In genomic region chr12:130953783-130954543, GRCh38 we compare ENCODE assay signal across 9 cellular contexts. TPM values are rescaled to one million over a fixed set of nuclear protein-coding genes. Genes with fewer than 3 reads are reported as not detected.
DNase-seq lines count a peak whose midpoint lies in the region; ATAC-seq and TF ChIP-seq lines count a peak whose summit lies in the region.
"Had no signal": no experiment of that assay in that cellular context is flagged by ENCODE, and none has a peak within 500 bp of the region (broad histone marks: within the 10 kb centered on the region; RNA-seq: fewer than 3 reads in every experiment).

TSS of gene ADGRD1 (plus strand) at chr12:130953907. CDS start at chr12:130954466, 559 bp downstream.

- POLR2A ChIA-PET in SK-N-SH (lab: Yijun Ruan, JAX), result no interaction called here

- no peaks in the 10 kb centered on the region for H3K9me2 ChIP-seq in SK-N-SH

- peak; percentile 35 to 45 for DNase-seq in T47D (ENCODE audit: low read depth in 1 of 2, low spot score in 1 of 2)
- peak; percentile 66 to 92 for DNase-seq in lower leg skin (ENCODE audit: low spot score in 2 of 2)
- no peak for DNase-seq in suprapubic skin (ENCODE audit: low spot score in 2 of 2)
- no peak for DNase-seq in SK-N-SH
- DNase-seq in DMS79 (lab: John Stamatoyannopoulos, UW), result no peak
- DNase-seq: NCI-H69 had no signal

- H3K79me2 ChIP-seq in SK-N-SH (ENCODE audit: insufficient read depth), result no peaks in the 10 kb centered on the region

- no peak for TF ChIP-seq POLR2A in lower leg skin (IDR thresholded peaks at IDR 0.05)
- peak in 1 of 2 donors; percentile 78 for TF ChIP-seq POLR2A in suprapubic skin (IDR thresholded peaks at IDR 0.05)

- peak within 1 kb of the TSS; percentile 0 for H3K4me3 ChIP-seq in lower leg skin (ENCODE audit: low read depth, poor library complexity, severe bottlenecking)
- peak within 1 kb of the TSS; percentile 48 for H3K4me3 ChIP-seq in suprapubic skin
- no peak within 1 kb of the TSS for H3K4me3 ChIP-seq in SK-N-SH (ENCODE audit: low read depth in 2 of 2, low read length in 1 of 2)

- H3K27ac ChIP-seq in suprapubic skin, result peak within 1 kb of the TSS; percentile 76
- peak within 1 kb of the TSS in 1 of 2 experiments; percentile 93; a peak in 2 of 4 replicates for H3K27ac ChIP-seq in SK-N-SH (ENCODE audit: low read depth in 2 of 2, low read length in 1 of 2)

- in situ Hi-C loops in T47D (cut with HindIII; ENCODE audit: low pct_unique_long_range_greater_than_20kb, low sequenced_read_pairs), result no loop called here

- CTCF ChIA-PET in SK-N-SH (lab: Yijun Ruan, JAX), result interaction anchor here (0.8 to 3.7 kb wide), 5 partner anchors 9 to 501 kb away, joined by 3 to 12 read pairs (median 4); no protein-coding TSS in a partner anchor

- H4K20me1 ChIP-seq in SK-N-SH (ENCODE audit: insufficient read depth), result no peaks in the 10 kb centered on the region

- no peak within 1 kb of the TSS for H3K4me2 ChIP-seq in SK-N-SH

- no peaks in the 10 kb centered on the region for H3K9me3 ChIP-seq in suprapubic skin
- no peaks in the 10 kb centered on the region for H3K9me3 ChIP-seq in SK-N-SH

- ATAC-seq in GM21786 (IDR thresholded peaks at IDR 0.05; ENCODE audit: unreplicated experiment), result peak; percentile 67
- no peak for ATAC-seq in GM19455 (IDR thresholded peaks at IDR 0.05; ENCODE audit: unreplicated experiment)
- ATAC-seq in GM21723 (IDR thresholded peaks at IDR 0.05; ENCODE audit: unreplicated experiment), result no peak

- no peak for TF ChIP-seq EP300 in suprapubic skin (IDR thresholded peaks at IDR 0.05)
- TF ChIP-seq EP300 in SK-N-SH (IDR thresholded peaks at IDR 0.05; ENCODE audit: borderline replicate concordance in 1 of 2, low read depth in 1 of 2, low read length in 1 of 2), result no peak

- H3K9ac ChIP-seq in SK-N-SH, result no peak within 1 kb of the TSS

- intact Hi-C loops in lower leg skin (cut with DNase I; ENCODE audit: low total_unique reads), result no loop called here

- WGBS in lower leg skin, 2 donors, result 6 to 8% methylated on average over 24 of the region's 24 CpGs
- 10% methylated on average over 24 of the region's 24 CpGs for WGBS in suprapubic skin
- WGBS in SK-N-SH (ENCODE audit: low lambda C conversion rate), result 52% methylated on average over 24 of the region's 24 CpGs

- H3K27me3 ChIP-seq in suprapubic skin, result peaks cover 21% of the 10 kb centered on the region
- no peaks in the 10 kb centered on the region for H3K27me3 ChIP-seq in SK-N-SH (ENCODE audit: insufficient read depth)

- H2AFZ ChIP-seq in SK-N-SH (ENCODE audit: low read depth), result no peak within 1 kb of the TSS

- no peak for TF ChIP-seq RAD21 in SK-N-SH (IDR thresholded peaks at IDR 0.05; ENCODE audit: low read length)

- no peak for TF ChIP-seq CTCF in lower leg skin (IDR thresholded peaks at IDR 0.05)
- no peak for TF ChIP-seq CTCF in suprapubic skin (IDR thresholded peaks at IDR 0.05)
- TF ChIP-seq CTCF in SK-N-SH (IDR thresholded peaks at IDR 0.05), result no peak

- H3F3A ChIP-seq in SK-N-SH (replicated peaks; ENCODE audit: insufficient read depth), result no peaks in the 10 kb centered on the region

- H3K36me3 ChIP-seq in suprapubic skin, result no peaks in the 10 kb centered on the region
- H3K36me3 ChIP-seq in SK-N-SH (replicated peaks in 1 of 2; ENCODE audit: control insufficient read depth in 1 of 2, insufficient read depth in 2 of 2, low read length in 1 of 2), result no peaks in the 10 kb centered on the region

- H3K4me1 ChIP-seq in suprapubic skin, result peaks cover 13% of the 10 kb centered on the region
- H3K4me1 ChIP-seq in SK-N-SH (ENCODE audit: control insufficient read depth in 1 of 2, insufficient read depth in 2 of 2, low read depth in 1 of 2, low read length in 1 of 2), result peaks cover 0 to 33% of the 10 kb centered on the region in 2 experiments; a peak in 2 of 4 replicates

TF ChIP-seq in SK-N-SH, 30 proteins besides CTCF, POLR2A, EP300 and RAD21:
- no peak for TF ChIP-seq GATA2 (CRISPR knock-in tag; IDR thresholded peaks at IDR 0.05)
- no peak for TF ChIP-seq GABPA (IDR thresholded peaks at IDR 0.05; ENCODE audit: low read depth)
- TF ChIP-seq ZBTB33 (IDR thresholded peaks at IDR 0.05; ENCODE audit: borderline replicate concordance, low read depth), result no peak
- no peak for TF ChIP-seq RFX5 (IDR thresholded peaks at IDR 0.05; ENCODE audit: low read length)
- TF ChIP-seq EZH2phosphoT487 (IDR thresholded peaks at IDR 0.05; ENCODE audit: borderline replicate concordance, low read depth), result no peak
- TF ChIP-seq NRF1 (IDR thresholded peaks at IDR 0.05; ENCODE audit: low read depth, low read length), result no peak
- no peak for TF ChIP-seq MAX (IDR thresholded peaks at IDR 0.05; ENCODE audit: low read depth)
- TF ChIP-seq RXRA (IDR thresholded peaks at IDR 0.05; ENCODE audit: borderline replicate concordance, low read depth), result no peak
- no peak for TF ChIP-seq CHD2 (IDR thresholded peaks at IDR 0.05; ENCODE audit: low read length, partially characterized antibody)
- TF ChIP-seq USF1 (IDR thresholded peaks at IDR 0.05; ENCODE audit: borderline replicate concordance, low read depth), result no peak
- no peak for TF ChIP-seq ELF1 (IDR thresholded peaks at IDR 0.05)
- TF ChIP-seq JUND (IDR thresholded peaks at IDR 0.05), result no peak
- TF ChIP-seq POLR2AphosphoS5 (IDR thresholded peaks at IDR 0.05; ENCODE audit: low read depth, low read length), result no peak
- no peak for TF ChIP-seq REST (IDR thresholded peaks at IDR 0.05; ENCODE audit: low read depth, low read length)
- no peak for TF ChIP-seq TCF12 (IDR thresholded peaks at IDR 0.05)
- TF ChIP-seq TEAD4 (IDR thresholded peaks at IDR 0.05; ENCODE audit: borderline replicate concordance, insufficient read depth), result no peak

RNA-seq across cellular contexts. Expression of gene ADGRD1, which starts in this region (rescaled TPM):
- total RNA-seq in lower leg skin (10 to 100 TPM in 1 of 4 donors, 1 to 10 TPM in 3; 8.3 to 11.6 (median 8.9) TPM), suprapubic skin (10 to 100 TPM in 2 of 4 donors, 1 to 10 TPM in 2; 4.2 to 12.4 (median 10.4) TPM)
- polyA plus RNA-seq in SK-N-SH (2012; rRNA removed), result not detected in 2 replicates
- polyA plus RNA-seq in SK-N-SH (2012; cell fraction: cytosol; rRNA removed), result not detected in 2 replicates
- not detected in 2 replicates for polyA plus RNA-seq in SK-N-SH (2012; cell fraction: nucleus; rRNA removed)

Comparison
In these comparisons a context has a peak if more than half of its experiments do, and no peak if none do; other contexts are left out.
1. DNase-seq: peak in T47D (2 of 2) and lower leg skin (2 of 2); none in suprapubic skin (0 of 2), SK-N-SH (single experiment) and DMS79 (single experiment).
2. H3K4me3 ChIP-seq: peak in lower leg skin (single experiment) and suprapubic skin (single experiment); none in SK-N-SH (0 of 2).